ENCODE assay signal across 11 cellular contexts in genomic region chr15:38894260-38894948, GRCh38.
DNase-seq lines count a peak whose midpoint lies in the region; ATAC-seq and TF ChIP-seq lines count a peak whose summit lies in the region.
"Had no signal": no experiment of that assay in that cellular context is flagged by ENCODE, and none has a peak within 500 bp of the region (broad histone marks: within the 10 kb centered on the region; RNA-seq: fewer than 3 reads in every experiment).

No MANE protein-coding gene starts in this region.

- no peaks in the 10 kb centered on the region for H3K36me3 Mint-ChIP-seq in endodermal cell (ENCODE audit: low read depth)

- H3K9ac ChIP-seq in endodermal cell (ENCODE audit: extremely low read depth, low read length, poor library complexity, severe bottlenecking): no peak overlapping the region

- no peaks in the 10 kb centered on the region for H3K27me3 Mint-ChIP-seq in endodermal cell (ENCODE audit: insufficient read depth)

- H3K36me3 ChIP-seq in endodermal cell (ENCODE audit: control insufficient read depth, insufficient read depth, low read length) (no peaks in the 10 kb centered on the region), Peyer's patch (no peaks in the 10 kb centered on the region)

- no peak overlapping the region for H3K27ac ChIP-seq in endodermal cell (ENCODE audit: low read depth, low read length)
- H3K27ac ChIP-seq in Peyer's patch: no peak overlapping the region

- no peak overlapping the region for H3K4me3 ChIP-seq in endodermal cell (ENCODE audit: low read length)
- no peak overlapping the region for H3K4me3 ChIP-seq in Peyer's patch

- peak overlapping the region; percentile 7 for H3K27ac Mint-ChIP-seq in endodermal cell
- H3K27ac Mint-ChIP-seq: CD8-positive, alpha-beta memory T cell; stimulated activated naive CD8-positive, alpha-beta T cell treated with anti-CD3 and anti-CD28 coated beads, Interleukin-15, Interleukin-2, amounts not matched to agents 100 ng/mL and 50 ng/mL, for 24 hours had no signal

- H3K4me1 Mint-ChIP-seq in endodermal cell: no peaks in the 10 kb centered on the region
- H3K4me1 Mint-ChIP-seq: CD8-positive, alpha-beta memory T cell had no signal

- 81 to 86% methylated on average over 2 of the region's 2 CpGs for WGBS in endodermal cell (ENCODE audit: insufficient coverage in 1 of 2, insufficient read length in 1 of 2), 2 experiments

- no peak overlapping the region for H3K4me3 Mint-ChIP-seq in endodermal cell
- H3K4me3 Mint-ChIP-seq: CD8-positive, alpha-beta memory T cell; stimulated activated naive CD8-positive, alpha-beta T cell treated with anti-CD3 and anti-CD28 coated beads, Interleukin-15, Interleukin-2, amounts not matched to agents 100 ng/mL and 50 ng/mL, for 24 hours had no signal

- no peak for ATAC-seq in GM19324 (IDR thresholded peaks at IDR 0.05; ENCODE audit: low FRiP score, unreplicated experiment)

- no peaks in the 10 kb centered on the region for H3K27me3 ChIP-seq in endodermal cell (ENCODE audit: control insufficient read depth, insufficient read depth, low read length, poor library complexity, severe bottlenecking)
- no peaks in the 10 kb centered on the region for H3K27me3 ChIP-seq in Peyer's patch

- TF ChIP-seq CTCF in AG09319 (IDR thresholded peaks at IDR 0.05; ENCODE audit: low read depth, low read length): no peak
- TF ChIP-seq CTCF in endodermal cell (conservative IDR thresholded peaks at IDR 0.05): no peak
- no peak for TF ChIP-seq CTCF in Peyer's patch (IDR thresholded peaks at IDR 0.05)

- H3K9me3 Mint-ChIP-seq in endodermal cell: peaks cover 7% of the 10 kb centered on the region
- H3K9me3 Mint-ChIP-seq: stimulated activated naive CD8-positive, alpha-beta T cell treated with anti-CD3 and anti-CD28 coated beads, Interleukin-15, Interleukin-2, amounts not matched to agents 100 ng/mL and 50 ng/mL, for 24 hours had no signal

- DNase-seq in AG09319 (ENCODE audit: extremely low read depth, low read depth): peak; percentile 83
- DNase-seq in NCI-H226: peak; percentile 87
- DNase-seq in endodermal cell: no peak
- peak; percentile 68 for DNase-seq in myocyte (ENCODE audit: low read depth)
- no peak for DNase-seq in activated CD4-positive, alpha-beta T cell treated with anti-CD3 and anti-CD28 coated beads for 4 hours
- no peak for DNase-seq in Peyer's patch
- no peak for DNase-seq in DMS 273 (lab: John Stamatoyannopoulos, UW; ENCODE audit: unreplicated experiment)
- DNase-seq: activated CD4-positive, CD25-positive, alpha-beta regulatory T cell; CD8-positive, alpha-beta memory T cell had no signal

- no peak for TF ChIP-seq POLR2A in Peyer's patch (IDR thresholded peaks at IDR 0.05)

- H3K4me1 ChIP-seq in endodermal cell (ENCODE audit: control insufficient read depth, insufficient read depth, low read length) (no peaks in the 10 kb centered on the region), Peyer's patch (no peaks in the 10 kb centered on the region)

- no peaks in the 10 kb centered on the region for H3K9me3 ChIP-seq in endodermal cell (ENCODE audit: control insufficient read depth, low read length)
- no peaks in the 10 kb centered on the region for H3K9me3 ChIP-seq in Peyer's patch

Comparison
In these comparisons a context has a peak if more than half of its experiments do, and no peak if none do; other contexts are left out.
1. DNase-seq: peak in AG09319 (single experiment), NCI-H226 (single experiment) and myocyte (single experiment); none in endodermal cell (single experiment), activated CD4-positive, alpha-beta T cell treated with anti-CD3 and anti-CD28 coated beads for 4 hours (0 of 2), Peyer's patch (0 of 3) and DMS 273 (single experiment).